Comparison of ENCODE assay signal across 16 cellular contexts in the genomic region with DNA sequence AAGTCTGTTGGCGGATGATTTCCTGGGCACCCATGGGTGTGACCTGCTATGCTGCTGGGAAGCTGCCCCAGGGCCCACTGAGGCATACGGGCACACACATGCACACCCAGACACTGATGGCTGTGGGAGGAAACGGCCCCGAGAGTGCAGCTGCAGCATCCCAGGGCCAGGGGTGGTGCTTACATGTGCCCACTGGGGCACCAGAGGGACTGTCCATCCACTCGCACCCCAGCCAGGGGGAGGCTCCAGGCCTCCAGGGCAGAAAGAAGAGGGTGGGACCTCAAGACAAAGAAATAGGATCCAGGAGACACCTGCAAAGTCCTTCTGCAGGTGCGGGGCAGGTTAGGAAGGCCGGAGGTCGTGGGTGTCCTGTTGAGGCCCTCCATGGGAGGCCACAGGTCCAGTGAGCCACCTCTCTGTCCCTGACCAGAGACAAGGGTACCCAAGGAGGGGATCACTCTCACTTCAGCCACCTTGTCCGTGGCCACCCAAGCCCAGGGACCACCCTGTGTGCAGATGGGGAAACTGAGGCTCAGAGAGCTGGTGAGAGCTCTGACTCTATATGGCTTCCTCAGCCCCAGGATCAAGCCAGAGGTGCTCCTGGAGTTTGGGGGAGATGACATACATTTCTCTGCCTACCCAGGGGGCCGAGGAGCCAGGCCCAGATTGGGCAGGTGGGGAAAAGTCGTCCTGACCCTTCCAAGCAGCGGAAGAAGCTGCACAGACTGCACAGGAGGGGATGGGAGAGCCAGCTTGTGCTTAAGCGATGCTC. TPM values are rescaled to one million over a fixed set of nuclear protein-coding genes. Genes with fewer than 3 reads are reported as not detected.
DNase-seq lines count a peak whose midpoint lies in the region; ATAC-seq and TF ChIP-seq lines count a peak whose summit lies in the region.
"Had no signal": no experiment of that assay in that cellular context is flagged by ENCODE, and none has a peak within 500 bp of the region (broad histone marks: within the 10 kb centered on the region; RNA-seq: fewer than 3 reads in every experiment).

No MANE protein-coding gene starts in this region.

- peaks cover 4% of the 10 kb centered on the region for H3K27me3 Mint-ChIP-seq in activated naive CD4-positive, alpha-beta T cell treated with anti-CD3 and anti-CD28 coated beads, Interleukin-2, amount 10 ng/mL, durations not matched to agents 7 days and 5 days
- no peaks in the 10 kb centered on the region for H3K27me3 Mint-ChIP-seq in activated CD8-positive, alpha-beta T cell treated with anti-CD3 and anti-CD28 coated beads for 36 hours
- H3K27me3 Mint-ChIP-seq in type B pancreatic cell (no peaks in the 10 kb centered on the region), mesothelial cell of epicardium (ENCODE audit: low read depth) (no peaks in the 10 kb centered on the region)

- no peak for TF ChIP-seq CTCF in activated CD8-positive, alpha-beta T cell treated with anti-CD3 and anti-CD28 coated beads for 36 hours (IDR thresholded peaks at IDR 0.05)
- TF ChIP-seq CTCF in type B pancreatic cell (conservative IDR thresholded peaks at IDR 0.05) (no peak), mesothelial cell of epicardium (IDR thresholded peaks at IDR 0.05; ENCODE audit: unreplicated experiment) (no peak)

- POLR2A ChIA-PET in activated CD8-positive, alpha-beta T cell treated with anti-CD3 and anti-CD28 coated beads for 36 hours (lab: Charles Lee) = no interaction called here

- intact Hi-C loops in activated CD8-positive, alpha-beta T cell treated with anti-CD3 and anti-CD28 coated beads for 36 hours (cut with micrococcal nuclease) = no loop called here

- ATAC-seq in activated CD8-positive, alpha-beta T cell treated with anti-CD3 and anti-CD28 coated beads for 36 hours = no peak
- no peak for ATAC-seq in GM19351 (IDR thresholded peaks at IDR 0.05; ENCODE audit: unreplicated experiment)
- ATAC-seq: body of pancreas, gastroesophageal sphincter, right lobe of liver, Right ventricle myocardium inferior had no signal

- H3K4me3 Mint-ChIP-seq in activated naive CD4-positive, alpha-beta T cell treated with anti-CD3 and anti-CD28 coated beads, Interleukin-2, amount 10 ng/mL, durations not matched to agents 7 days and 5 days = no peak overlapping the region
- H3K4me3 Mint-ChIP-seq in activated CD8-positive, alpha-beta T cell treated with anti-CD3 and anti-CD28 coated beads for 36 hours = no peak overlapping the region
- H3K4me3 Mint-ChIP-seq in type B pancreatic cell = no peak overlapping the region
- no peak overlapping the region for H3K4me3 Mint-ChIP-seq in mesothelial cell of epicardium
- H3K4me3 Mint-ChIP-seq: nephron had no signal

- no peaks in the 10 kb centered on the region for H3K9me3 Mint-ChIP-seq in activated naive CD4-positive, alpha-beta T cell treated with anti-CD3 and anti-CD28 coated beads, Interleukin-2, amount 10 ng/mL, durations not matched to agents 7 days and 5 days
- no peaks in the 10 kb centered on the region for H3K9me3 Mint-ChIP-seq in activated CD8-positive, alpha-beta T cell treated with anti-CD3 and anti-CD28 coated beads for 36 hours
- H3K9me3 Mint-ChIP-seq in type B pancreatic cell (no peaks in the 10 kb centered on the region), mesothelial cell of epicardium (no peaks in the 10 kb centered on the region)
- H3K9me3 Mint-ChIP-seq: nephron had no signal

- peak; percentile 16 for DNase-seq in activated naive CD4-positive, alpha-beta T cell treated with anti-CD3 and anti-CD28 coated beads, Interleukin-2, amount 10 ng/mL, durations not matched to agents 7 days and 5 days
- DNase-seq in activated naive CD4-positive, alpha-beta T cell treated with anti-CD3 and anti-CD28 coated beads, Interleukin-2, amount 50 U/mL, for 16 hours = no peak
- peak; percentile 1 for DNase-seq in activated CD8-positive, alpha-beta T cell treated with anti-CD3 and anti-CD28 coated beads for 36 hours
- DNase-seq in mesenteric fat pad (ENCODE audit: low spot score) (peak; percentile 87), type B pancreatic cell (ENCODE audit: extremely low spot score, unreplicated experiment) (peak; percentile 58), nucleus accumbens (lab: John Stamatoyannopoulos, UW) (no peak), mesothelial cell of epicardium (ENCODE audit: low spot score in 2 of 2, unreplicated experiment in 2 of 2) (no peak)
- DNase-seq: NCI-H187 treated with DMSO at 0.1 percent for 48 hours, NCI-H446 treated with DMSO at 0.1 percent for 48 hours, T-helper 2 cell had no signal

- CTCF ChIA-PET in activated naive CD4-positive, alpha-beta T cell treated with anti-CD3 and anti-CD28 coated beads, Interleukin-2, amount 10 ng/mL, durations not matched to agents 7 days and 5 days (lab: Charles Lee) = no interaction called here
- CTCF ChIA-PET in activated CD8-positive, alpha-beta T cell treated with anti-CD3 and anti-CD28 coated beads for 36 hours (lab: Charles Lee) = no interaction called here

- no peak overlapping the region for H3K27ac Mint-ChIP-seq in activated naive CD4-positive, alpha-beta T cell treated with anti-CD3 and anti-CD28 coated beads, Interleukin-2, amount 10 ng/mL, durations not matched to agents 7 days and 5 days
- H3K27ac Mint-ChIP-seq in activated CD8-positive, alpha-beta T cell treated with anti-CD3 and anti-CD28 coated beads for 36 hours = no peak overlapping the region
- H3K27ac Mint-ChIP-seq in type B pancreatic cell (no peak overlapping the region), mesothelial cell of epicardium (no peak overlapping the region)

- H3K36me3 Mint-ChIP-seq in activated naive CD4-positive, alpha-beta T cell treated with anti-CD3 and anti-CD28 coated beads, Interleukin-2, amount 10 ng/mL, durations not matched to agents 7 days and 5 days = no peaks in the 10 kb centered on the region
- no peaks in the 10 kb centered on the region for H3K36me3 Mint-ChIP-seq in activated CD8-positive, alpha-beta T cell treated with anti-CD3 and anti-CD28 coated beads for 36 hours (ENCODE audit: low read depth)
- H3K36me3 Mint-ChIP-seq in type B pancreatic cell (no peaks in the 10 kb centered on the region), mesothelial cell of epicardium (no peaks in the 10 kb centered on the region)

- peaks cover 19% of the 10 kb centered on the region for H3K4me1 Mint-ChIP-seq in activated naive CD4-positive, alpha-beta T cell treated with anti-CD3 and anti-CD28 coated beads, Interleukin-2, amount 10 ng/mL, durations not matched to agents 7 days and 5 days
- peaks cover 13% of the 10 kb centered on the region for H3K4me1 Mint-ChIP-seq in activated CD8-positive, alpha-beta T cell treated with anti-CD3 and anti-CD28 coated beads for 36 hours (ENCODE audit: low read depth)
- H3K4me1 Mint-ChIP-seq in type B pancreatic cell (ENCODE audit: unreplicated experiment) (peaks cover 8% of the 10 kb centered on the region), mesothelial cell of epicardium (peaks cover 48% of the 10 kb centered on the region)

RNA-seq across cellular contexts. Expression of a gene that starts 57.1 kb away (rescaled TPM):
- total RNA-seq in activated CD8-positive, alpha-beta T cell treated with anti-CD3 and anti-CD28 coated beads for 36 hours = not detected
- total RNA-seq in mesenteric fat pad (1.3 TPM), type B pancreatic cell (ENCODE audit: low replicate concordance) (3.0 and 4.3 TPM in 2 replicates), mesothelial cell of epicardium (3.9 to 4.5 TPM (median 4.3 TPM) in 3 replicates)

Comparison
In these comparisons a context has a peak if more than half of its experiments do, and no peak if none do; other contexts are left out.
1. DNase-seq: peak in activated naive CD4-positive, alpha-beta T cell treated with anti-CD3 and anti-CD28 coated beads, Interleukin-2, amount 10 ng/mL, durations not matched to agents 7 days and 5 days (single experiment), activated CD8-positive, alpha-beta T cell treated with anti-CD3 and anti-CD28 coated beads for 36 hours (single experiment), mesenteric fat pad (single experiment) and type B pancreatic cell (single experiment); none in activated naive CD4-positive, alpha-beta T cell treated with anti-CD3 and anti-CD28 coated beads, Interleukin-2, amount 50 U/mL, for 16 hours (single experiment), nucleus accumbens (0 of 56) and mesothelial cell of epicardium (0 of 2).